Comparison of ENCODE assay signal across 1 cellular context in the genomic region with DNA sequence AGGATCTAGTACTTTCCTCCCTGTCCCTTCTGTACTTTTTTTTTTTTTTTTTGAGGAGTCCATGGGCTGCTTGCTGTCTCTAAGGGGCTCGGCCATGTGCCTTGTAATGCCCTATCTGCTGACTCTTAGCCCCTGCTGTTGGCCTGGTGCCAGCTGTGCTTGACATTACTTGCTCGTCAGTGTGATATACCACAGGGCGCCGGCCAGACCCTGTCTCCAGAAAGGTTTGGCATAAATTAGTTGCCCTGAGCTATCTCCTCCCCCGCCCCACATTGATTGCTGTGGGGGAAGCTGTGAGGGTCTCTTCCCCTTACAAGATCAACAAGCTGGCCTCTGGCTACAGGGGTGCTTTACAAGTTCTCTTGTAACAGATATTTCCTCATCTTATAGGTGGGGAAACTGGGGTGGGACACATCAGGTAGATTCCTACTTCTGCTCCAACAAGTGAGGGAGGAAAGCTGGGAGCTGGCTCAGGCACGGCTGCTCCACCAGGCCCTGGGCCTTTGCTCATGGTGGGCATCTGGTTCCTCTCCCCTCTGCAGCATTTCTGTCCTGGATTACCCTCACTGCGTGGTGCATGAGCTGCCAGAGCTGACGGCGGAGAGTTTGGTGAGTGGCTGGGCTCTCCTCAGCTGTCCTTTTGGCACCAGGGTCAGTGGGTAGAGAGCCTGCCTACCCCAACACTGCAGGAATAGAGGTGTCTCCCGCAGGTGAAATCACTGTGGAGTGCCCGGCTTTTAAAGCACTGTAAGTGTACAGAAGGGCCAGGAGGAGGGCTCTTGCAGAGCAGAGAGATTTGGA.
TF ChIP-seq lines count a peak whose summit lies in the region.

No MANE protein-coding gene starts in this region.

TF ChIP-seq in SK-N-SH, 30 proteins besides CTCF, POLR2A, EP300 and RAD21 (continued from another document):
- TF ChIP-seq ZBTB33 (IDR thresholded peaks at IDR 0.05; ENCODE audit: borderline replicate concordance, low read depth) (no peak), FOSL2 (IDR thresholded peaks at IDR 0.05; ENCODE audit: borderline replicate concordance, low read depth) (no peak), IRF3 (IDR thresholded peaks at IDR 0.05; ENCODE audit: low read depth, low read length) (no peak)
